ENCODE assay signal across 8 cellular contexts in the genomic region with DNA sequence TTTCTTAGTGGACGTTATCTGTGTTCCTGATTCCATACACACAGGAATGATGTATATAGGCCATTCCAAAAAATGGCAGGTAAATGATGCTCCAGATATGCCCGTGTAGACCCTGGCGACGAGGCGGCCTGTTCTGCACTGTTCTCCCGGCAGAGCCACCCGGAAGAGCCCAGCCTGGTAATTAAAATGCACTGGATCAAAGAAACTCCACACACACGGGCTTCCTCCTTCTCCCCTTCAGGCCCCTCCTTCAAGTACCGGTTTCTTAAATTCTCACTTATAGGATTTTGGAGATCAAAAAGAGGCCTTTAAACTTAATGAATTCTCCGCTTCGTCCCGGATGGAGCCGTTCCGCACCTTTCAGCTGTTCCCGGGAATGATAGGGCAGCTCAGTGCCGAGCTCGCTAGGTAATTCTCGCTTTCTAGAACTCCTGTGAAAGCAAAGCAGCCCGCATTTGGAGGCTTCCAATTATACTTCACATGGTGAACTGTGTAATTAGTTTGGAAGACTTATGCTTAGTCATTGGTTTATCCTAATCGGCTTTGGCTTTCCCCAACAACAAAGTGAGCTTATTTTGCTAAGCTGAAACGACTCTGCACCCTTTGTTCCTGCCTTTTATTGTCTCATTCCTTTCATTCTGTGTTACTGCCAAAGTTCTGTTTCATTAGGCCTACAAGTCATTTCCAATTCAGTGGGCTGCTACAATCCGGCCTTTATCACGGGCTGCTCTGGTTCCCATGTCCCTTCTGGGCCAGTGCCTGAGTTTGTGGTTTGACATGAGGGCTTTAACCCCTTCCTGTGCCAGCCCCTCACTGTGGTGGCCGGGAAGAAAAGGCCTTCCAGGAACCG.
A peak's percentile ranks its signal among the peaks of the same experiment; 100 is the strongest.
DNase-seq lines count a peak whose midpoint lies in the region; ATAC-seq, FAIRE-seq and TF ChIP-seq lines count a peak whose summit lies in the region.

No MANE protein-coding gene starts in this region.

- H3K4me2 ChIP-seq in HepG2 (ENCODE audit: low read depth, low read length) (peak overlapping the region; percentile 95), astrocyte (ENCODE audit: low read length) (peak overlapping the region; percentile 75)

- no peak for TF ChIP-seq EP300 in HepG2 (IDR thresholded peaks at IDR 0.05; ENCODE audit: low read depth in 2 of 2, low read length in 2 of 2)
- TF ChIP-seq EP300 in HepG2 (CRISPR knock-in tag; IDR thresholded peaks at IDR 0.05; ENCODE audit: borderline replicate concordance): no peak
- no peak for TF ChIP-seq EP300 in transverse colon (IDR thresholded peaks at IDR 0.05; ENCODE audit: low read depth)

- in situ Hi-C loops in HepG2 (cut with HindIII; ENCODE audit: extremely low pct_ligation_motif_present, low pct_unique_long_range_greater_than_20kb): no loop called here
- in situ Hi-C loops in transverse colon (cut with MboI; ENCODE audit: low pct_ligation_motif_present in 1 of 4, low pct_unique_long_range_greater_than_20kb in 1 of 4, low sequenced_read_pairs in 3 of 4): loop anchor here in 1 of 4 donors (25.0 kb wide), 1 partner anchor 144 kb away; a partner anchor contains a TSS

- DNase-seq in HepG2 (ENCODE audit: low spot score): peak; percentile 61
- no peak for DNase-seq in right lobe of liver
- DNase-seq in astrocyte (ENCODE audit: low read depth): peak; percentile 97
- DNase-seq in kidney tubule cell (ENCODE audit: low spot score): peak; percentile 57
- no peak for DNase-seq in transverse colon
- no peak for DNase-seq in NCI-H1694 (lab: John Stamatoyannopoulos, UW)
- DNase-seq in NOMO-1 treated with dmso at 0.1 percent for 144 hours (lab: John Stamatoyannopoulos, UW; ENCODE audit: unreplicated experiment): no peak

- no peaks in the 10 kb centered on the region for H3K9me3 Mint-ChIP-seq in astrocyte (ENCODE audit: unreplicated experiment)

- H3K4me1 Mint-ChIP-seq in astrocyte (ENCODE audit: low read depth, unreplicated experiment): peaks cover 32% of the 10 kb centered on the region

- no peak for TF ChIP-seq CTCF in HepG2 (CRISPR knock-in tag; IDR thresholded peaks at IDR 0.05)
- TF ChIP-seq CTCF in right lobe of liver (IDR thresholded peaks at IDR 0.05): no peak
- no peak for TF ChIP-seq CTCF in astrocyte (IDR thresholded peaks at IDR 0.05; ENCODE audit: insufficient read depth, low read depth, low read length)
- no peak for TF ChIP-seq CTCF in transverse colon (IDR thresholded peaks at IDR 0.05)

- H3K27me3 Mint-ChIP-seq in astrocyte (ENCODE audit: low read depth, unreplicated experiment): no peaks in the 10 kb centered on the region

- H3K27ac ChIP-seq in HepG2 (ENCODE audit: extremely low read length, insufficient read depth, low read length): peak overlapping the region; percentile 96
- no peak overlapping the region for H3K27ac ChIP-seq in right lobe of liver
- H3K27ac ChIP-seq in astrocyte (ENCODE audit: low read depth, low read length): peak overlapping the region; percentile 76
- peak overlapping the region; percentile 60 to 86 (median 81) for H3K27ac ChIP-seq in transverse colon

- H3K36me3 ChIP-seq in HepG2 (replicated peaks in 1 of 2; ENCODE audit: control insufficient read depth in 1 of 2, insufficient read depth in 2 of 2, low read length in 2 of 2) (peaks cover 17 to 42% of the 10 kb centered on the region in 2 experiments), right lobe of liver (no peaks in the 10 kb centered on the region), astrocyte (ENCODE audit: insufficient read depth, low read length) (no peaks in the 10 kb centered on the region), transverse colon (no peaks in the 10 kb centered on the region)

- H3K36me3 Mint-ChIP-seq in astrocyte (ENCODE audit: low read depth, unreplicated experiment): peaks cover 2% of the 10 kb centered on the region

- intact Hi-C loops in HepG2 (cut with micrococcal nuclease; ENCODE audit: unreplicated experiment) (loop anchor here (2.0 to 10.0 kb wide), 4 partner anchors 34 to 164 kb away; no protein-coding TSS in a partner anchor), right lobe of liver (cut with DNase I) (no loop called here), transverse colon (cut with DNase I; ENCODE audit: low total_unique reads) (no loop called here)

- no peak overlapping the region for H2AFZ ChIP-seq in HepG2 (ENCODE audit: low read length)
- peak overlapping the region; percentile 34 for H2AFZ ChIP-seq in astrocyte (ENCODE audit: low read depth, low read length)

- H3K4me1 ChIP-seq in HepG2 (ENCODE audit: insufficient read depth, low read length) (peaks cover 86% of the 10 kb centered on the region), right lobe of liver (no peaks in the 10 kb centered on the region), astrocyte (ENCODE audit: insufficient read depth, low read length) (peaks cover 39% of the 10 kb centered on the region), transverse colon (peaks cover 14 to 38% (median 28%) of the 10 kb centered on the region in 4 donors)

- FAIRE-seq in HepG2 (lab: Jason Lieb, UNC) (no peak), astrocyte (lab: Jason Lieb, UNC) (no peak)

- H3K9me3 ChIP-seq in HepG2 (ENCODE audit: low read length): no peaks in the 10 kb centered on the region
- no peaks in the 10 kb centered on the region for H3K9me3 ChIP-seq in right lobe of liver
- no peaks in the 10 kb centered on the region for H3K9me3 ChIP-seq in astrocyte (ENCODE audit: insufficient read depth, low read depth, low read length)
- no peaks in the 10 kb centered on the region for H3K9me3 ChIP-seq in transverse colon

- POLR2A ChIA-PET in HepG2 (lab: Yijun Ruan, JAX): interaction anchor here (1.2 to 3.3 kb wide), 8 partner anchors 18 to 172 kb away, joined by 3 to 20 read pairs (median 10); a partner anchor contains a TSS

- H3K4me3 ChIP-seq in HepG2 (replicated peaks in 1 of 3; ENCODE audit: insufficient read depth in 1 of 3, low read depth in 2 of 3, low read length in 3 of 3): peak overlapping the region in 1 of 3 experiments; percentile 37; a peak in 1 of 6 replicates
- H3K4me3 ChIP-seq in right lobe of liver: no peak overlapping the region
- no peak overlapping the region for H3K4me3 ChIP-seq in astrocyte (ENCODE audit: insufficient read depth, low read depth, low read length)
- H3K4me3 ChIP-seq in transverse colon: no peak overlapping the region

- H3K79me2 ChIP-seq in HepG2 (ENCODE audit: insufficient read depth, low read length): peaks cover 25% of the 10 kb centered on the region
- H3K79me2 ChIP-seq in astrocyte (ENCODE audit: insufficient read depth, low read length): peaks cover 8% of the 10 kb centered on the region

- BruUV-seq in HepG2 (replicated peaks; lab: Mats Ljungman, UMichigan): no TSS peak

- H3K9ac ChIP-seq in HepG2 (ENCODE audit: insufficient read depth, low read depth, low read length) (peak overlapping the region; percentile 81), astrocyte (ENCODE audit: low read length) (peak overlapping the region; percentile 68)

- H3K4me3 Mint-ChIP-seq in astrocyte (ENCODE audit: unreplicated experiment): peak overlapping the region; percentile 66

- peak overlapping the region; percentile 37 for H3K27ac Mint-ChIP-seq in astrocyte (ENCODE audit: unreplicated experiment)

- WGBS in HepG2 (ENCODE audit: low lambda C conversion rate): 80% methylated on average over 25 of the region's 25 CpGs
- 70% methylated on average over 21 of the region's 25 CpGs for WGBS in right lobe of liver (ENCODE audit: insufficient coverage, low coverage, low lambda C conversion rate, missing lambda C conversion rate)
- WGBS in transverse colon (ENCODE audit: low coverage in 1 of 2), 2 donors: 51 to 62% methylated on average over 11 to 25 of the region's 25 CpGs

- CTCF ChIA-PET in HepG2 (lab: Yijun Ruan, JAX; ENCODE audit: low intra/inter-chr PET ratio, low total read pairs): interaction anchor here (2.3 kb wide), 1 partner anchor 163 kb away, joined by 10 read pairs; no protein-coding TSS in a partner anchor

- TF ChIP-seq POLR2A in HepG2 (IDR thresholded peaks at IDR 0.05; ENCODE audit: insufficient read depth in 1 of 2, low read depth in 2 of 2, low read length in 2 of 2) (no peak), right lobe of liver (IDR thresholded peaks at IDR 0.05) (no peak), transverse colon (IDR thresholded peaks at IDR 0.05) (no peak)

- no peaks in the 10 kb centered on the region for H4K20me1 ChIP-seq in HepG2 (ENCODE audit: insufficient read depth, low read length)
- no peaks in the 10 kb centered on the region for H4K20me1 ChIP-seq in astrocyte (ENCODE audit: insufficient read depth, low read length)

- TF ChIP-seq RAD21 in HepG2 (CRISPR knock-in tag; IDR thresholded peaks at IDR 0.05): no peak

- ATAC-seq in HepG2 (peak; percentile 6; the same call in 1 of the 3 replicates), right lobe of liver (no peak), GM19035 (IDR thresholded peaks at IDR 0.05; ENCODE audit: unreplicated experiment) (no peak)

- no peaks in the 10 kb centered on the region for H3K27me3 ChIP-seq in HepG2 (ENCODE audit: control insufficient read depth in 1 of 2, insufficient read depth in 2 of 2, low read length in 2 of 2)
- no peaks in the 10 kb centered on the region for H3K27me3 ChIP-seq in right lobe of liver
- H3K27me3 ChIP-seq in astrocyte (ENCODE audit: insufficient read depth, low read length): no peaks in the 10 kb centered on the region
- H3K27me3 ChIP-seq in transverse colon: no peaks in the 10 kb centered on the region

TF ChIP-seq in HepG2, 621 proteins besides CTCF, POLR2A, EP300 and RAD21 (continues in another document):
- TF ChIP-seq BORCS8-MEF2B (CRISPR knock-in tag; IDR thresholded peaks at IDR 0.05) (0 out of 2 replicates have a peak, but pooled peaks have one; percentile 43), SP140L (CRISPR knock-in tag; IDR thresholded peaks at IDR 0.05; ENCODE audit: borderline replicate concordance) (0 out of 2 replicates have a peak, but pooled peaks have one; percentile 2), ZNF652 (CRISPR knock-in tag; IDR thresholded peaks at IDR 0.05; ENCODE audit: borderline replicate concordance, low read depth) (peak; percentile 93)
- TF ChIP-seq, protein P1, sequence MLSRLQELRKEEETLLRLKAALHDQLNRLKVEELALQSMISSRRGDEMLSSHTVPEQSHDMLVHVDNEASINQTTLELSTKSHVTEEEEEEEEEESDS (CRISPR knock-in tag; IDR thresholded peaks at IDR 0.05; ENCODE audit: borderline replicate concordance): 0 out of 2 replicates have a peak, but pooled peaks have one; percentile 51
- TF ChIP-seq, protein P2, sequence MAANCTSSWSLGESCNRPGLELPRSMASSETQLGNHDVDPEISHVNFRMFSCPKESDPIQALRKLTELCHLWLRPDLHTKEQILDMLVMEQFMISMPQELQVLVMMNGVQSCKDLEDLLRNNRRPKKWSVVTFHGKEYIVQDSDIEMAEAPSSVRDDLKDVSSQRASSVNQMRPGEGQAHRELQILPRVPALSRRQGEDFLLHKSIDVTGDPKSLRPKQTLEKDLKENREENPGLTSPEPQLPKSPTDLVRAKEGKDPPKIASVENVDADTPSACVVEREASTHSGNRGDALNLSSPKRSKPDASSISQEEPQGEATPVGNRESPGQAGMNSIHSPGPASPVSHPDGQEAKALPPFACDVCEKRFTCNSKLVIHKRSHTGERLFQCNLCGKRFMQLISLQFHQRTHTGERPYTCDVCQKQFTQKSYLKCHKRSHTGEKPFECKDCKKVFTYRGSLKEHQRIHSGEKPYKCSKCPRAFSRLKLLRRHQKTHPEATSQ (CRISPR knock-in tag; IDR thresholded peaks at IDR 0.05; ENCODE audit: borderline replicate concordance): 0 out of 2 replicates have a peak, but pooled peaks have one; percentile 11

Comparison
In these comparisons a context has a peak if more than half of its experiments do, and no peak if none do; other contexts are left out.
1. DNase-seq: peak in HepG2 (single experiment), astrocyte (single experiment) and kidney tubule cell (single experiment); none in right lobe of liver (0 of 3), transverse colon (single experiment), NCI-H1694 (single experiment) and NOMO-1 treated with dmso at 0.1 percent for 144 hours (single experiment).
2. H3K27ac ChIP-seq: peak in HepG2 (single experiment), astrocyte (single experiment) and transverse colon (4 of 4); none in right lobe of liver (0 of 3).